8 cellular contexts compared by ENCODE assay signal in the genomic region with DNA sequence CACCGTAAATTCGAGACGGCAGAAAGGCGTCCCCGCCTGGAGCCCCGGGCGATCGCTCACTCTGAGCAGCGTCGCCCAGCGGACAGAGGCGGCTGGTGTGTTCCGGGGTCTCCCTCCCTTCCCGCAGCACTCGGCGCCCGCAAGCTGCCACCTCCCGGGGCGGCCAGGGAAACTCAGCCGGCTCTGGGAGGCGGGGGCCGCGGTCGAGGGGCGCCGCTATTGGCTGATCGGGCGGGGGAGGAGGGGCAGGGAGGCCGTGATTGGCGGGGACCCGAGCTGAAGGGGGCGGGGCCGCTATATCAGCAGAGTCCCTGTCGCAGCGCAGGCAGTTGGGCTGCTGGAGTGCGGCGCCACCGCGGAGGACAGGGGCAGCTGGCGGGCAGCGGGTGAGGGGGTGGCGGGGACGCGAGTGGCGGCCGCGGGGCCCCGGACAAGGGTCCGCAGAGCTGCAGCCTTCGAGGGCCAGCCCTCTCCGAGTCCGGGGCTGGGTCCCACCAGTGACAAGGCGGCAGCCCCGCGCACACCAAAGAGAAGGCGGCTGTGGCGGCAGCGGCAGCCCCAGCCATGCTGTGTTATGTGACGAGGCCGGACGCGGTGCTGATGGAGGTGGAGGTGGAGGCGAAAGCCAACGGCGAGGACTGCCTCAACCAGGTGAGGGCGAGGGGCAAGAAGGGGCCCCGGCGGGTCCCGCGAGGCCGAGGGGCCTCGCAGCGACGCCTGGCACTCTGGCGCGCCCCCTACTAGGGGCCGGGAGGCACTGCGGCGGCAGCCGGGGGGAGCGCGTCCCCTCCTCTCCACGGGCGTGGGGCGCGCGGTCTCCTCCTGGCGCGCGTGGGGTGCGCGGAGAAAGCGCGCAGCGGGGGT. TPM values are rescaled to one million over a fixed set of nuclear protein-coding genes. Genes with fewer than 3 reads are reported as not detected.
DNase-seq lines count a peak whose midpoint lies in the region; ATAC-seq and TF ChIP-seq lines count a peak whose summit lies in the region.

A gene (plus strand): TSS at position 328 of the 864 bp plus-strand sequence. CDS start 237 bp downstream, at position 565.

- H3K4me3 Mint-ChIP-seq in activated B cell treated with CpG ODN at 0.5 μM for 24 hours = peak within 1 kb of the TSS; percentile 92

- no peaks in the 10 kb centered on the region for H3K27me3 ChIP-seq in spleen (replicated peaks in 1 of 7)

- H3K9me3 Mint-ChIP-seq in activated B cell treated with CpG ODN at 0.5 μM for 24 hours = no peaks in the 10 kb centered on the region

- H3K9me3 ChIP-seq in spleen = no peaks in the 10 kb centered on the region

- DNase-seq in AG20443 (ENCODE audit: low spot score) (peak; percentile 98), NCI-H345 (lab: John Stamatoyannopoulos, UW) (peak; percentile 81), activated B cell treated with CpG ODN at 0.5 μM for 24 hours (peak; percentile 96), caudate nucleus (lab: John Stamatoyannopoulos, UW) (peak; percentile 82 to 100 (median 98)), inferior parietal cortex (ENCODE audit: extremely low spot score) (peak; percentile 92), spleen (peak; percentile 99)

- peaks cover 23 to 56% (median 38%) of the 10 kb centered on the region in 6 donors for H3K4me1 ChIP-seq in spleen

- H3K36me3 ChIP-seq in spleen = peaks cover 0 to 28% (median 5%) of the 10 kb centered on the region in 6 donors

- TF ChIP-seq CTCF in activated B cell treated with CpG ODN at 0.5 μM for 24 hours (IDR thresholded peaks at IDR 0.05) (no peak), spleen (IDR thresholded peaks at IDR 0.05 in 8 of 11, conservative IDR thresholded peaks at IDR 0.05 in 3 of 11) (peak; percentile 54 to 96 (median 77))

- intact Hi-C loops in activated B cell treated with CpG ODN at 0.5 μM for 24 hours (cut with micrococcal nuclease) (loop anchor here (1.0 to 10.0 kb wide), 10 partner anchors 38 to 1394 kb away; no protein-coding TSS in a partner anchor), spleen (cut with DNase I; ENCODE audit: low total_unique reads) (loop anchor here (10.0 kb wide), 1 partner anchor 56 kb away; no protein-coding TSS in a partner anchor)

- peak; percentile 84 for ATAC-seq in GM19025 (IDR thresholded peaks at IDR 0.05; ENCODE audit: low read depth, unreplicated experiment)
- peak; percentile 78 for ATAC-seq in HG03280 (IDR thresholded peaks at IDR 0.05; ENCODE audit: unreplicated experiment)
- ATAC-seq in activated B cell treated with CpG ODN at 0.5 μM for 24 hours (ENCODE audit: low read depth) = peak; percentile 88

- H3K4me3 ChIP-seq in spleen = peak within 1 kb of the TSS; percentile 76 to 97 (median 93)

- H3K27ac ChIP-seq in caudate nucleus (ENCODE audit: low read depth, low read length) (peak within 1 kb of the TSS; percentile 98), spleen (peak within 1 kb of the TSS; percentile 91 to 99 (median 97))

- H3K4me1 Mint-ChIP-seq in activated B cell treated with CpG ODN at 0.5 μM for 24 hours = peaks cover 59% of the 10 kb centered on the region

- POLR2A ChIA-PET in activated B cell treated with CpG ODN at 0.5 μM for 24 hours (lab: Charles Lee) = interaction anchor here (0.7 to 5.5 kb wide), 21 partner anchors 9 to 611 kb away, joined by 3 to 64 read pairs (median 5); a partner anchor contains a TSS

- CTCF ChIA-PET in activated B cell treated with CpG ODN at 0.5 μM for 24 hours (lab: Charles Lee) = interaction anchor here (0.8 to 2.6 kb wide), 16 partner anchors 8 to 437 kb away, joined by 3 to 42 read pairs (median 6); no protein-coding TSS in a partner anchor

- WGBS in spleen, 5 donors = 0 to 1% (median 1%) methylated on average over 33 to 95 of the region's 95 CpGs

- H3K27ac Mint-ChIP-seq in activated B cell treated with CpG ODN at 0.5 μM for 24 hours = peak within 1 kb of the TSS; percentile 83

- H3K27me3 Mint-ChIP-seq in activated B cell treated with CpG ODN at 0.5 μM for 24 hours = no peaks in the 10 kb centered on the region

- peaks cover 16% of the 10 kb centered on the region for H3K36me3 Mint-ChIP-seq in activated B cell treated with CpG ODN at 0.5 μM for 24 hours (ENCODE audit: low read depth)

- peak; percentile 97 to 99 (median 99) for TF ChIP-seq POLR2A in spleen (IDR thresholded peaks at IDR 0.05)

RNA-seq across cellular contexts. Expression of the gene that starts here (rescaled TPM):
- total RNA-seq in activated B cell treated with CpG ODN at 0.5 μM for 24 hours (9.7 and 10.3 TPM in 2 replicates), spleen (10 to 100 TPM; 33.3 to 66.8 (median 50.9) TPM)
- polyA plus RNA-seq in spleen = 10 to 100 TPM; 12.5 to 21.2 (median 15.5) TPM

Comparison
In these comparisons a context has a peak if more than half of its experiments do, and no peak if none do; other contexts are left out.
1. Peak in every context shown above with its lines: DNase-seq, ATAC-seq, H3K4me3 ChIP-seq and H3K27ac ChIP-seq.